ENCODE assay signal across 10 cellular contexts in genomic region chr7:1529383-1530116, GRCh38. TPM values are rescaled to one million over a fixed set of nuclear protein-coding genes. Genes with fewer than 3 reads are reported as not detected.
DNase-seq lines count a peak whose midpoint lies in the region; ATAC-seq, FAIRE-seq and TF ChIP-seq lines count a peak whose summit lies in the region.
"Had no signal": no experiment of that assay in that cellular context is flagged by ENCODE, and none has a peak within 500 bp of the region (broad histone marks: within the 10 kb centered on the region; RNA-seq: fewer than 3 reads in every experiment).

No MANE protein-coding gene starts in this region.

- POLR2A ChIA-PET in A549 (lab: Yijun Ruan, JAX), result no interaction called here
- POLR2A ChIA-PET in activated CD8-positive, alpha-beta T cell treated with anti-CD3 and anti-CD28 coated beads, Interleukin-2, amount 10 ng/mL, durations not matched to agents 7 days and 5 days (lab: Charles Lee), result no interaction called here

- no peaks in the 10 kb centered on the region for H3K9me3 Mint-ChIP-seq in Calu3 (ENCODE audit: low read depth, unreplicated experiment)
- no peaks in the 10 kb centered on the region for H3K9me3 Mint-ChIP-seq in activated CD8-positive, alpha-beta T cell treated with anti-CD3 and anti-CD28 coated beads, Interleukin-2, amount 10 ng/mL, durations not matched to agents 7 days and 5 days (ENCODE audit: insufficient read depth)
- H3K9me3 Mint-ChIP-seq in naive B cell, result no peaks in the 10 kb centered on the region

- no peak overlapping the region for H3K4me3 ChIP-seq in A549

- BruUV-seq in Calu3 (replicated peaks; lab: Mats Ljungman, UMichigan), result no TSS peak

- H3K27ac Mint-ChIP-seq in Calu3 (ENCODE audit: unreplicated experiment) (peak overlapping the region; percentile 78), naive B cell (peak overlapping the region in 5 of 6 donors; percentile 82 to 91 (median 90))
- peak overlapping the region; percentile 80 for H3K27ac Mint-ChIP-seq in activated CD8-positive, alpha-beta T cell treated with anti-CD3 and anti-CD28 coated beads, Interleukin-2, amount 10 ng/mL, durations not matched to agents 7 days and 5 days

- H3K4me1 ChIP-seq in A549, result peaks cover 37% of the 10 kb centered on the region

- peak overlapping the region; percentile 96 for H3K4me3 Mint-ChIP-seq in Calu3 (ENCODE audit: low read depth, unreplicated experiment)
- H3K4me3 Mint-ChIP-seq in activated CD8-positive, alpha-beta T cell treated with anti-CD3 and anti-CD28 coated beads, Interleukin-2, amount 10 ng/mL, durations not matched to agents 7 days and 5 days, result peak overlapping the region; percentile 66
- H3K4me3 Mint-ChIP-seq in naive B cell, result peak overlapping the region; percentile 71 to 89 (median 80)

- intact Hi-C loops in Calu3 (cut with micrococcal nuclease; ENCODE audit: unreplicated experiment), result no loop called here

- H3K4me1 Mint-ChIP-seq in Calu3 (ENCODE audit: low read depth, unreplicated experiment) (peaks cover 28% of the 10 kb centered on the region), naive B cell (peaks cover 20 to 27% (median 26%) of the 10 kb centered on the region in 3 donors)
- peaks cover 32% of the 10 kb centered on the region for H3K4me1 Mint-ChIP-seq in activated CD8-positive, alpha-beta T cell treated with anti-CD3 and anti-CD28 coated beads, Interleukin-2, amount 10 ng/mL, durations not matched to agents 7 days and 5 days (ENCODE audit: low read depth)

- peak overlapping the region; percentile 98 for H3K4me2 ChIP-seq in A549

- FAIRE-seq in A549 (lab: Jason Lieb, UNC) (no peak), frontal cortex (lab: Jason Lieb, UNC) (no peak)

- no peak for TF ChIP-seq RAD21 in A549 (conservative IDR thresholded peaks at IDR 0.05 in 1 of 2, IDR thresholded peaks at IDR 0.05 in 1 of 2)

- ATAC-seq in A549 (no peak), naive B cell (ENCODE audit: low read depth in 2 of 2) (no peak), HG02970 (IDR thresholded peaks at IDR 0.05; ENCODE audit: low FRiP score, unreplicated experiment) (no peak)
- no peak for ATAC-seq in activated CD8-positive, alpha-beta T cell treated with anti-CD3 and anti-CD28 coated beads, Interleukin-2, amount 10 ng/mL, durations not matched to agents 7 days and 5 days

- peaks cover 53% of the 10 kb centered on the region for H3K36me3 Mint-ChIP-seq in Calu3 (ENCODE audit: insufficient read depth, unreplicated experiment)
- H3K36me3 Mint-ChIP-seq in activated CD8-positive, alpha-beta T cell treated with anti-CD3 and anti-CD28 coated beads, Interleukin-2, amount 10 ng/mL, durations not matched to agents 7 days and 5 days (ENCODE audit: low read depth), result no peaks in the 10 kb centered on the region
- H3K36me3 Mint-ChIP-seq in naive B cell, result no peaks in the 10 kb centered on the region

- TF ChIP-seq CTCF in A549 (IDR thresholded peaks at IDR 0.05) (no peak), Calu3 (IDR thresholded peaks at IDR 0.05; ENCODE audit: unreplicated experiment) (no peak)

- TF ChIP-seq EP300 in A549 (IDR thresholded peaks at IDR 0.05), result no peak

- no peak for TF ChIP-seq POLR2A in A549 (IDR thresholded peaks at IDR 0.05; ENCODE audit: low read length)

- no peaks in the 10 kb centered on the region for H3K9me3 ChIP-seq in A549
- H3K9me3 ChIP-seq: SJSA1 had no signal

- DNase-seq in A549 (ENCODE audit: low read depth in 1 of 2, low spot score in 1 of 2) (no peak), Calu3 (no peak), naive B cell (no peak), NCI-H748 (lab: John Stamatoyannopoulos, UW; ENCODE audit: unreplicated experiment) (no peak), frontal cortex (ENCODE audit: low spot score in 2 of 2) (no peak)
- no peak for DNase-seq in activated CD8-positive, alpha-beta T cell treated with anti-CD3 and anti-CD28 coated beads, Interleukin-2, amount 10 ng/mL, durations not matched to agents 7 days and 5 days
- DNase-seq in stimulated activated CD4-positive, alpha-beta T cell treated with anti-CD3 and anti-CD28 coated beads, Interleukin-4, amount 100 ng/mL, for 1 hour, result no peak

- 90% methylated on average over 11 of the region's 21 CpGs for WGBS in A549 (ENCODE audit: missing lambda C conversion rate)

- H3K27ac ChIP-seq in A549, result peak overlapping the region; percentile 97 to 98
- H3K27ac ChIP-seq: cardiac muscle cell, SJSA1 had no signal

- H3K27me3 Mint-ChIP-seq in Calu3 (ENCODE audit: unreplicated experiment), result peaks cover 33% of the 10 kb centered on the region
- H3K27me3 Mint-ChIP-seq in activated CD8-positive, alpha-beta T cell treated with anti-CD3 and anti-CD28 coated beads, Interleukin-2, amount 10 ng/mL, durations not matched to agents 7 days and 5 days (ENCODE audit: low read depth), result peaks cover 15% of the 10 kb centered on the region
- peaks cover 0 to 16% (median 9%) of the 10 kb centered on the region in 3 donors for H3K27me3 Mint-ChIP-seq in naive B cell

- CTCF ChIA-PET in A549 (lab: Yijun Ruan, JAX), result interaction anchor here (1.5 kb wide), 1 partner anchor 8 kb away, joined by 3 read pairs; no protein-coding TSS in a partner anchor
- CTCF ChIA-PET in Calu3 (lab: Charles Lee), result no interaction called here
- CTCF ChIA-PET in activated CD8-positive, alpha-beta T cell treated with anti-CD3 and anti-CD28 coated beads, Interleukin-2, amount 10 ng/mL, durations not matched to agents 7 days and 5 days (lab: Charles Lee), result interaction anchor here (1.0 kb wide), 2 partner anchors 21 to 73 kb away, joined by 3 read pairs; no protein-coding TSS in a partner anchor

TF ChIP-seq in A549, 52 proteins besides CTCF, POLR2A, EP300 and RAD21:
- no peak for TF ChIP-seq KDM1A (IDR thresholded peaks at IDR 0.05; ENCODE audit: low read depth)
- no peak for TF ChIP-seq MYC (IDR thresholded peaks at IDR 0.05; ENCODE audit: borderline replicate concordance, low read length)
- TF ChIP-seq HES2 (IDR thresholded peaks at IDR 0.05), result no peak
- no peak for TF ChIP-seq EHF (CRISPR knock-in tag; IDR thresholded peaks at IDR 0.05)
TF ChIP-seq in A549: peak in this region for 0.

RNA-seq across cellular contexts. Expression of gene MAFK, which starts 1.0 kb away (rescaled TPM):
- 61.0 and 67.9 TPM in 2 replicates for polyA plus RNA-seq in A549 (2011; rRNA removed)
- 47.0 and 67.0 TPM in 2 replicates for polyA plus RNA-seq in A549 (2012; cell fraction: cytosol; rRNA removed)
- polyA plus RNA-seq in A549 (2012; cell fraction: nucleus; rRNA removed), result 433 and 488 TPM in 2 replicates
- 93.1 to 106 TPM (median 101 TPM) in 3 replicates for polyA plus RNA-seq in A549 (2017; fragmentation: RNase III; extraction: RNeasy Plus Mini Kit Qiagen cat#74134 plus additional on column Dnase treatment)
- polyA minus RNA-seq in A549 (2011; rRNA and poly(A)+ RNA removed), result 25.5 and 36.5 TPM in 2 replicates
- total RNA-seq in Calu3 (2022), result 105 and 113 TPM in 2 replicates
- total RNA-seq in activated CD8-positive, alpha-beta T cell treated with anti-CD3 and anti-CD28 coated beads, Interleukin-2, amount 10 ng/mL, durations not matched to agents 7 days and 5 days, result 10 to 100 TPM; 22.6 to 23.9 TPM
- 1 to 10 TPM in 1 of 6 donors, under 1 TPM in 5; 0.36 to 1.2 (median 0.66) TPM for polyA plus RNA-seq in naive B cell (ENCODE audit: low read depth in 6 of 6)
- total RNA-seq in frontal cortex, result 8.2 TPM

RNA-seq across cellular contexts. Expression of gene INTS1, which starts 25.4 kb away (rescaled TPM):
- polyA plus RNA-seq in A549 (2011; rRNA removed) (14.6 and 18.4 TPM in 2 replicates), A549 (2017; fragmentation: RNase III; extraction: RNeasy Plus Mini Kit Qiagen cat#74134 plus additional on column Dnase treatment) (48.0 to 48.7 TPM (median 48.1 TPM) in 3 replicates), naive B cell (ENCODE audit: low read depth in 6 of 6) (10 to 100 TPM in 5 of 6 donors, 1 to 10 TPM in 1; 3.0 to 26.7 (median 11.7) TPM)
- polyA plus RNA-seq in A549 (2012; cell fraction: cytosol; rRNA removed), result 50.9 and 73.0 TPM in 2 replicates
- polyA plus RNA-seq in A549 (2012; cell fraction: nucleus; rRNA removed), result 263 and 419 TPM in 2 replicates
- 28.4 and 51.5 TPM in 2 replicates for polyA minus RNA-seq in A549 (2011; rRNA and poly(A)+ RNA removed)
- total RNA-seq in Calu3 (2022) (177 and 192 TPM in 2 replicates), frontal cortex (23.6 TPM)
- 100 to 1,000 TPM; 105 to 112 TPM for total RNA-seq in activated CD8-positive, alpha-beta T cell treated with anti-CD3 and anti-CD28 coated beads, Interleukin-2, amount 10 ng/mL, durations not matched to agents 7 days and 5 days

RNA-seq across cellular contexts. Expression of gene TMEM184A, which starts 26.5 kb away (rescaled TPM):
- 18.4 and 22.0 TPM in 2 replicates for polyA plus RNA-seq in A549 (2011; rRNA removed)
- polyA plus RNA-seq in A549 (2012; cell fraction: cytosol; rRNA removed), result 22.6 and 32.6 TPM in 2 replicates
- 86.6 and 140 TPM in 2 replicates for polyA plus RNA-seq in A549 (2012; cell fraction: nucleus; rRNA removed)
- 14.3 to 16.1 TPM (median 15.8 TPM) in 3 replicates for polyA plus RNA-seq in A549 (2017; fragmentation: RNase III; extraction: RNeasy Plus Mini Kit Qiagen cat#74134 plus additional on column Dnase treatment)
- polyA minus RNA-seq in A549 (2011; rRNA and poly(A)+ RNA removed), result 51.8 and 53.5 TPM in 2 replicates
- 61.9 and 75.8 TPM in 2 replicates for total RNA-seq in Calu3 (2022)
- not detected for total RNA-seq in activated CD8-positive, alpha-beta T cell treated with anti-CD3 and anti-CD28 coated beads, Interleukin-2, amount 10 ng/mL, durations not matched to agents 7 days and 5 days
- under 1 TPM in 1 of 6 donors, not detected in 5; 0.16 TPM for polyA plus RNA-seq in naive B cell (ENCODE audit: low read depth in 6 of 6)
- total RNA-seq in frontal cortex, result not detected

RNA-seq across cellular contexts. Expression of gene PSMG3, which starts 40.3 kb away (rescaled TPM):
- polyA plus RNA-seq in A549 (2011; rRNA removed) (83.9 and 89.3 TPM in 2 replicates), A549 (2017; fragmentation: RNase III; extraction: RNeasy Plus Mini Kit Qiagen cat#74134 plus additional on column Dnase treatment) (75.9 to 81.0 TPM (median 78.3 TPM) in 3 replicates), naive B cell (ENCODE audit: low read depth in 6 of 6) (10 to 100 TPM; 24.2 to 43.4 (median 38.6) TPM)
- 158 and 161 TPM in 2 replicates for polyA plus RNA-seq in A549 (2012; cell fraction: cytosol; rRNA removed)
- 102 and 111 TPM in 2 replicates for polyA plus RNA-seq in A549 (2012; cell fraction: nucleus; rRNA removed)
- polyA minus RNA-seq in A549 (2011; rRNA and poly(A)+ RNA removed), result 22.6 and 32.9 TPM in 2 replicates
- total RNA-seq in Calu3 (2022) (64.0 and 67.2 TPM in 2 replicates), frontal cortex (26.1 TPM)
- total RNA-seq in activated CD8-positive, alpha-beta T cell treated with anti-CD3 and anti-CD28 coated beads, Interleukin-2, amount 10 ng/mL, durations not matched to agents 7 days and 5 days, result 10 to 100 TPM; 33.1 to 33.3 TPM

Comparison
In these comparisons a context has a peak if more than half of its experiments do, and no peak if none do; other contexts are left out.
1. RNA of gene TMEM184A, which starts 26.5 kb away (total RNA-seq): 61.9 to 75.8 TPM in Calu3; not detected in activated CD8-positive, alpha-beta T cell treated with anti-CD3 and anti-CD28 coated beads, Interleukin-2, amount 10 ng/mL, durations not matched to agents 7 days and 5 days and not detected in frontal cortex (single experiment); every median in the first group is over 10 times any median in the second.
2. Peak in every context shown above with its lines, with median percentiles within 50 percentile points of each other: H3K27ac Mint-ChIP-seq and H3K4me3 Mint-ChIP-seq.